ENCODE assay signal across 1 cellular context in genomic region chr13:52128714-52129700, GRCh38.
TF ChIP-seq lines count a peak whose summit lies in the region.

Gene NEK5, minus strand, starts transcription at chr13:52129073. Its CDS starts 1,591 bp downstream, at chr13:52127482.

TF ChIP-seq in SK-N-SH treated with all-trans-retinoic acid at 6 μM for 48 hours, 23 proteins besides CTCF, POLR2A, EP300 and RAD21 (continued from another document):
- TF ChIP-seq POU6F1 (CRISPR knock-in tag; IDR thresholded peaks at IDR 0.05; ENCODE audit: borderline replicate concordance, low read depth) (no peak), RARB (CRISPR knock-in tag; IDR thresholded peaks at IDR 0.05) (no peak), ZNF8 (CRISPR knock-in tag; IDR thresholded peaks at IDR 0.05) (no peak), CSRNP3 (CRISPR knock-in tag; IDR thresholded peaks at IDR 0.05) (no peak), ZFP30 (CRISPR knock-in tag; IDR thresholded peaks at IDR 0.05) (no peak), SNAI2 (CRISPR knock-in tag; IDR thresholded peaks at IDR 0.05) (no peak), ARNTL (CRISPR knock-in tag; IDR thresholded peaks at IDR 0.05; ENCODE audit: borderline replicate concordance, low read depth) (no peak), ZC3H10 (CRISPR knock-in tag; IDR thresholded peaks at IDR 0.05) (no peak), PPARA (CRISPR knock-in tag; IDR thresholded peaks at IDR 0.05; ENCODE audit: borderline replicate concordance) (no peak), TSHZ2 (CRISPR knock-in tag; IDR thresholded peaks at IDR 0.05) (no peak), ZNF565 (CRISPR knock-in tag; conservative IDR thresholded peaks at IDR 0.05; ENCODE audit: low read depth) (no peak), ESRRG (CRISPR knock-in tag; IDR thresholded peaks at IDR 0.05) (no peak), GLIS3 (CRISPR knock-in tag; IDR thresholded peaks at IDR 0.05) (no peak)
